In genomic region chr15:40471778-40472130, GRCh38 we compare ENCODE assay signal across 8 cellular contexts. TPM values are rescaled to one million over a fixed set of nuclear protein-coding genes. Genes with fewer than 3 reads are reported as not detected.
A peak's percentile ranks its signal among the peaks of the same experiment; 100 is the strongest.
DNase-seq lines count a peak whose midpoint lies in the region; ATAC-seq and TF ChIP-seq lines count a peak whose summit lies in the region.

No MANE protein-coding gene starts in this region.

- no peaks in the 10 kb centered on the region for H3K4me1 ChIP-seq in breast epithelium
- H3K4me1 ChIP-seq in thoracic aorta (ENCODE audit: control insufficient read depth in 1 of 2, low read depth in 2 of 2) = peaks cover 5 to 23% of the 10 kb centered on the region in 2 donors

- TF ChIP-seq CTCF in BJ (IDR thresholded peaks at IDR 0.05; ENCODE audit: insufficient read depth, low read depth, low read length) = no peak
- no peak for TF ChIP-seq CTCF in breast epithelium (IDR thresholded peaks at IDR 0.05)
- TF ChIP-seq CTCF in thoracic aorta (IDR thresholded peaks at IDR 0.05) = no peak

- CTCF ChIA-PET in BJ (lab: Yijun Ruan, JAX) = no interaction called here

- no peak for TF ChIP-seq POLR2A in breast epithelium (IDR thresholded peaks at IDR 0.05)

- intact Hi-C loops in breast epithelium (cut with DNase I; ENCODE audit: low total_unique reads) = no loop called here
- intact Hi-C loops in left colon (cut with DNase I, micrococcal nuclease) = no loop called here

- H3K9me3 ChIP-seq in breast epithelium = no peaks in the 10 kb centered on the region
- no peaks in the 10 kb centered on the region for H3K9me3 ChIP-seq in thoracic aorta

- POLR2A ChIA-PET in BJ (lab: Charles Lee) = no interaction called here

- ATAC-seq in GM19467 (IDR thresholded peaks at IDR 0.05; ENCODE audit: unreplicated experiment) = peak; percentile 6
- peak; percentile 17 for ATAC-seq in left colon
- no peak for ATAC-seq in thoracic aorta (ENCODE audit: insufficient number of reproducible peaks, low FRiP score, low read depth)

- H3K27ac ChIP-seq in breast epithelium = peak overlapping the region; percentile 86 to 94
- peak overlapping the region; percentile 66 to 79 for H3K27ac ChIP-seq in thoracic aorta

- no peaks in the 10 kb centered on the region for H3K36me3 ChIP-seq in BJ (ENCODE audit: control insufficient read depth, insufficient read depth, low read length)
- no peaks in the 10 kb centered on the region for H3K36me3 ChIP-seq in breast epithelium
- peaks cover 5% of the 10 kb centered on the region for H3K36me3 ChIP-seq in thoracic aorta

- DNase-seq in BJ (ENCODE audit: low read depth) (no peak), NCI-H526 treated with DMSO at 0.1 percent for 48 hours (lab: John Stamatoyannopoulos, UW) (peak; percentile 14), breast epithelium (ENCODE audit: low spot score in 2 of 2) (peak in 1 of 2 donors; percentile 41), left colon (no peak), thoracic aorta (ENCODE audit: low spot score) (no peak), COLO668 (lab: John Stamatoyannopoulos, UW; ENCODE audit: unreplicated experiment) (no peak), foreskin melanocyte (no peak)

- H3K4me3 ChIP-seq in BJ (ENCODE audit: low read depth, low read length) = peak overlapping the region; percentile 77
- H3K4me3 ChIP-seq in breast epithelium = peak overlapping the region; percentile 87 to 93 (median 90)
- peak overlapping the region; percentile 99 for H3K4me3 ChIP-seq in thoracic aorta

- H3K27me3 ChIP-seq in BJ (ENCODE audit: control insufficient read depth, insufficient read depth, low read length) (no peaks in the 10 kb centered on the region; the same call in 1 of the 2 replicates), breast epithelium (no peaks in the 10 kb centered on the region), thoracic aorta (replicated peaks; ENCODE audit: insufficient read depth) (no peaks in the 10 kb centered on the region)

RNA-seq across cellular contexts. Expression of gene CHST14, which starts 1.0 kb away (rescaled TPM):
- 18.6 and 32.3 TPM in 2 replicates for polyA plus RNA-seq in BJ (2011; rRNA removed)
- polyA minus RNA-seq in BJ (2011; rRNA and poly(A)+ RNA removed) = 14.3 and 16.3 TPM in 2 replicates
- 10 to 100 TPM in 1 of 3 donors, 1 to 10 TPM in 2; 8.8 to 10.8 (median 9.3) TPM for total RNA-seq in breast epithelium
- 1 to 10 TPM; 2.5 to 5.1 TPM for total RNA-seq in left colon
- total RNA-seq in thoracic aorta = 10 to 100 TPM; 16.4 to 21.0 TPM

RNA-seq across cellular contexts. Expression of gene BAHD1, which starts 31.0 kb away (rescaled TPM):
- polyA plus RNA-seq in BJ (2011; rRNA removed) = 3.2 and 3.3 TPM in 2 replicates
- 4.2 and 5.2 TPM in 2 replicates for polyA minus RNA-seq in BJ (2011; rRNA and poly(A)+ RNA removed)
- total RNA-seq in breast epithelium (10 to 100 TPM in 2 of 3 donors, 1 to 10 TPM in 1; 9.9 to 14.6 (median 11.8) TPM), left colon (10 to 100 TPM; 20.9 to 27.2 TPM), thoracic aorta (10 to 100 TPM; 10.7 to 14.0 TPM)
